Comparison of ENCODE assay signal across 1 cellular context in genomic region chr1:156120318-156120717, GRCh38.
A peak's percentile ranks its signal among the peaks of the same experiment; 100 is the strongest.
TF ChIP-seq lines count a peak whose summit lies in the region.

No MANE protein-coding gene starts in this region.

TF ChIP-seq in GM12878, 131 proteins besides CTCF, POLR2A, EP300 and RAD21:
- TF ChIP-seq E4F1 (IDR thresholded peaks at IDR 0.05; ENCODE audit: borderline replicate concordance, partially characterized antibody), result no peak
- TF ChIP-seq HDGF (IDR thresholded peaks at IDR 0.05), result 0 out of 2 replicates have a peak, but pooled peaks have one; percentile 45
